Comparison of ENCODE assay signal across 9 cellular contexts in genomic region chr5:153496835-153497234, GRCh38. TPM values are rescaled to one million over a fixed set of nuclear protein-coding genes. Genes with fewer than 3 reads are reported as not detected.
DNase-seq lines count a peak whose midpoint lies in the region; ATAC-seq, FAIRE-seq and TF ChIP-seq lines count a peak whose summit lies in the region.
"Had no signal": no experiment of that assay in that cellular context is flagged by ENCODE, and none has a peak within 500 bp of the region (broad histone marks: within the 10 kb centered on the region; RNA-seq: fewer than 3 reads in every experiment).

No MANE protein-coding gene starts in this region.

- in situ Hi-C loops in astrocyte of the cerebellum (cut with HindIII; ENCODE audit: low sequenced_read_pairs) = no loop called here

- intact Hi-C loops in right lobe of liver (cut with DNase I) (loop anchor here in 1 of 2 donors (10.0 kb wide), 1 partner anchor 468 kb away; no protein-coding TSS in a partner anchor), pancreas (cut with DNase I) (no loop called here)

- WGBS in right lobe of liver (ENCODE audit: insufficient coverage, low coverage, low lambda C conversion rate, missing lambda C conversion rate) = 25% methylated on average over 1 of the region's 1 CpG
- 27 to 42% methylated on average over 1 of the region's 1 CpG for WGBS in pancreas, 2 donors

- no peak for TF ChIP-seq POLR2A in right lobe of liver (IDR thresholded peaks at IDR 0.05)

- no peak overlapping the region for H3K4me3 ChIP-seq in astrocyte of the cerebellum (ENCODE audit: low read depth, low read length)
- no peak overlapping the region for H3K4me3 ChIP-seq in right lobe of liver
- H3K4me3 ChIP-seq in pancreas = no peak overlapping the region
- H3K4me3 ChIP-seq: SK-N-MC had no signal

- no peak for FAIRE-seq in pancreas (lab: Jason Lieb, UNC)

- TF ChIP-seq CTCF in GM12873 (IDR thresholded peaks at IDR 0.05; ENCODE audit: insufficient read depth, low read depth, low read length, missing control alignments) = peak; percentile 51
- peak; percentile 90 for TF ChIP-seq CTCF in astrocyte of the cerebellum (IDR thresholded peaks at IDR 0.05; ENCODE audit: low read depth, low read length, missing control alignments)
- peak; percentile 54 to 67 (median 60) for TF ChIP-seq CTCF in right lobe of liver (IDR thresholded peaks at IDR 0.05)
- peak in 2 of 4 donors; percentile 16 to 21 for TF ChIP-seq CTCF in pancreas (IDR thresholded peaks at IDR 0.05)

- H3K4me1 ChIP-seq in right lobe of liver (no peaks in the 10 kb centered on the region), pancreas (no peaks in the 10 kb centered on the region)

- H3K36me3 ChIP-seq in right lobe of liver (no peaks in the 10 kb centered on the region), pancreas (no peaks in the 10 kb centered on the region)

- no peaks in the 10 kb centered on the region for H3K27me3 ChIP-seq in right lobe of liver
- H3K27me3 ChIP-seq in pancreas = no peaks in the 10 kb centered on the region

- DNase-seq in HT-29 (ENCODE audit: low spot score) = peak; percentile 41
- no peak for DNase-seq in astrocyte of the cerebellum (ENCODE audit: low read depth)
- no peak for DNase-seq in right lobe of liver
- no peak for DNase-seq in pancreas
- DNase-seq in HK-2 (ENCODE audit: unreplicated experiment) = no peak
- DNase-seq in amniotic stem cell (lab: John Stamatoyannopoulos, UW) = no peak
- DNase-seq in COLO829 (ENCODE audit: low spot score) = no peak

- H3K9me3 ChIP-seq in right lobe of liver (no peaks in the 10 kb centered on the region), pancreas (no peaks in the 10 kb centered on the region)

- peak in 3 of 4 donors; percentile 57 to 65 (median 64) for ATAC-seq in right lobe of liver
- no peak for ATAC-seq in pancreas

- H3K27ac ChIP-seq in right lobe of liver = no peak overlapping the region
- H3K27ac ChIP-seq in pancreas = no peak overlapping the region
- H3K27ac ChIP-seq: SK-N-MC had no signal

RNA-seq across cellular contexts. Expression of gene GRIA1, which starts 6.4 kb away (rescaled TPM):
- total RNA-seq in HT-29 (2014; rRNA removed; shearing (Covaris generic)) = not detected in 2 replicates
- not detected for total RNA-seq in right lobe of liver
- under 1 TPM in 3 of 6 donors, not detected in 3; 0.04 to 0.22 (median 0.06) TPM for total RNA-seq in pancreas
- under 1 TPM; 0.04 to 0.05 TPM for polyA plus RNA-seq in pancreas

Comparison
In these comparisons a context has a peak if more than half of its experiments do, and no peak if none do; other contexts are left out.
1. ATAC-seq: peak in right lobe of liver (3 of 4); none in pancreas (0 of 4).